Comparison of ENCODE assay signal across 8 cellular contexts in genomic region chrX:12974797-12975669, GRCh38.
DNase-seq lines count a peak whose midpoint lies in the region; ATAC-seq and TF ChIP-seq lines count a peak whose summit lies in the region.

Gene TMSB4X (plus strand): TSS chrX:12975110.

- H3K4me3 ChIP-seq in choroid plexus epithelial cell (ENCODE audit: low read depth, low read length): peak within 1 kb of the TSS; percentile 80

- peak within 1 kb of the TSS; percentile 55 for H3K27ac ChIP-seq in 22Rv1

- peak; percentile 50 for ATAC-seq in GM18907 (IDR thresholded peaks at IDR 0.05; ENCODE audit: unreplicated experiment)
- ATAC-seq in HG03280 (IDR thresholded peaks at IDR 0.05; ENCODE audit: unreplicated experiment): peak; percentile 48

- TF ChIP-seq CTCF in 22Rv1 (IDR thresholded peaks at IDR 0.05) (no peak), choroid plexus epithelial cell (conservative IDR thresholded peaks at IDR 0.05; ENCODE audit: low read depth, low read length) (no peak)

- DNase-seq in NCI-H526 treated with DMSO at 0.1 percent for 48 hours (lab: John Stamatoyannopoulos, UW): peak; percentile 68
- peak; percentile 87 for DNase-seq in activated CD4-positive, alpha-beta T cell treated with anti-CD3 and anti-CD28 coated beads for 48 hours
- peak; percentile 86 for DNase-seq in choroid plexus epithelial cell (ENCODE audit: low read depth)
- DNase-seq in kidney tubule cell (ENCODE audit: low spot score): peak; percentile 85
- DNase-seq in stimulated activated CD4-positive, alpha-beta T cell treated with anti-CD3 and anti-CD28 coated beads, Interleukin-1b, Interleukin-23, amount 100 ng/mL, for 24 hours (ENCODE audit: low read depth in 4 of 4, low spot score in 1 of 4): peak; percentile 65 to 75 (median 70)

Comparison
In these comparisons a context has a peak if more than half of its experiments do, and no peak if none do; other contexts are left out.
1. Peak in every context shown above with its lines: DNase-seq, ATAC-seq, H3K4me3 ChIP-seq and H3K27ac ChIP-seq.